36 cellular contexts compared by ENCODE assay signal in the genomic region with DNA sequence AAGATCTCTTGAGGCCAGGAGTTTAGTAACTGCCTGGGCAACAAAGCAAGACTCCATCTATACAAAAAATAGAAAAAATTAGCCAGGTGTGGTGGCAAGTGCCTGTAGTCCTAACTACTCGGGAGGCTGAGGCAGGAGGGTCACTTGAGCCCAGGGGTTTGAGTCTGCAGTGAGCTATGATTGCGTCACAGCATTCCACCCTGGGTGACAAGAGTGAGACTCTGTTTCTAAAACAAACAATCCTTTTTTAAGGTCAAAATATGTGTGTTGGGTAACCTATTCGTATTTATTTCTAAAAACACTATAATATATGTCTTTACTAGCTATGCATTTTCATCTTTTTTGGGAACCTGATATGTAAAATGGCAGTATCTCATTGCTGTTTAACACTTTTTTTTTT.
"Had no signal": no experiment of that assay in that cellular context is flagged by ENCODE, and none has a peak within 500 bp of the region (broad histone marks: within the 10 kb centered on the region; RNA-seq: fewer than 3 reads in every experiment).

No MANE protein-coding gene starts in this region.

- H3K27me3 ChIP-seq: adrenal gland, body of pancreas, brain microvascular endothelial cell, breast epithelium had no signal

- FAIRE-seq: astrocyte had no signal

- DNase-seq: activated CD4-positive, alpha-beta memory T cell treated with anti-CD3 and anti-CD28 coated beads, Interleukin-2, amount 10 ng/mL, durations not matched to agents 7 days and 5 days; activated CD4-positive, alpha-beta T cell treated with anti-CD3 and anti-CD28 coated beads for 1 hour; activated CD4-positive, alpha-beta T cell treated with anti-CD3 and anti-CD28 coated beads for 36 hours; activated CD4-positive, alpha-beta T cell treated with anti-CD3 and anti-CD28 coated beads for 48 hours; activated CD4-positive, alpha-beta T cell treated with anti-CD3 and anti-CD28 coated beads, Interleukin-2, amount 10 ng/mL, durations not matched to agents 7 days and 5 days; activated CD4-positive, alpha-beta T cell treated with anti-CD3 and anti-CD28 coated beads, Interleukin-2, amount 50 U/mL, for 48 hours; activated CD4-positive, CD25-positive, alpha-beta regulatory T cell; activated CD8-positive, alpha-beta memory T cell treated with anti-CD3 and anti-CD28 coated beads for 24 hours; activated CD8-positive, alpha-beta memory T cell treated with anti-CD3 and anti-CD28 coated beads, Interleukin-2, amount 10 ng/mL, durations not matched to agents 7 days and 5 days; activated CD8-positive, alpha-beta T cell treated with anti-CD3 and anti-CD28 coated beads, Interleukin-2, amount 10 ng/mL, durations not matched to agents 7 days and 5 days; activated effector memory CD4-positive, alpha-beta T cell treated with anti-CD3 and anti-CD28 coated beads, Interleukin-2, amount 50 U/mL, for 16 hours; activated gamma-delta T cell treated with Interleukin-2 at 50 U/mL for 16 hours; activated naive CD4-positive, alpha-beta T cell; activated naive CD4-positive, alpha-beta T cell treated with anti-CD3 and anti-CD28 coated beads for 36 hours; activated naive CD4-positive, alpha-beta T cell treated with anti-CD3 and anti-CD28 coated beads, Interleukin-2, amount 50 U/mL, for 16 hours; activated naive CD8-positive, alpha-beta T cell treated with anti-CD3 and anti-CD28 coated beads for 36 hours; activated T-cell treated with anti-CD3 and anti-CD28 coated beads for 4 hours; activated T-cell treated with anti-CD3 and anti-CD28 coated beads, Interleukin-2, amount 50 U/mL, for 1 hour; activated T-cell treated with anti-CD3 and anti-CD28 coated beads, Interleukin-2, amount 50 U/mL, for 4 hours; activated T-cell treated with anti-CD3 and anti-CD28 coated beads, Interleukin-2, amount 50 U/mL, for 72 hours; amniotic stem cell; aorta; body of pancreas; brain microvascular endothelial cell; central memory CD4-positive, alpha-beta T cell; T-helper 1 cell; T-helper 2 cell; T-helper 9 cell; WERI-Rb-1 had no signal

- ATAC-seq: activated CD4-positive, alpha-beta T cell treated with anti-CD3 and anti-CD28 coated beads for 36 hours; activated CD4-positive, CD25-positive, alpha-beta regulatory T cell treated with anti-CD3 and anti-CD28 coated beads, Interleukin-2, amount 50 U/mL, for 24 hours; activated CD8-positive, alpha-beta memory T cell treated with anti-CD3 and anti-CD28 coated beads, Interleukin-2, amount 10 ng/mL, durations not matched to agents 7 days and 5 days; activated CD8-positive, alpha-beta T cell treated with anti-CD3 and anti-CD28 coated beads, Interleukin-2, amount 10 ng/mL, durations not matched to agents 7 days and 5 days; activated naive CD4-positive, alpha-beta T cell treated with anti-CD3 and anti-CD28 coated beads, Interleukin-2, amount 50 U/mL, for 72 hours; activated T-cell treated with anti-CD3 and anti-CD28 coated beads, Interleukin-2, amount 50 U/mL, for 4 hours; activated T-cell treated with anti-CD3 and anti-CD28 coated beads, Interleukin-2, amount 50 U/mL, for 72 hours; activated T-helper 17 cell treated with anti-CD3 and anti-CD28 coated beads, Interleukin-2, amount 50 U/mL, for 72 hours; body of pancreas; WTC11 had no signal

- H3K27ac ChIP-seq: adrenal gland, body of pancreas, brain microvascular endothelial cell, breast epithelium, WERI-Rb-1 had no signal

- H3K9me3 ChIP-seq: adrenal gland, body of pancreas had no signal

- H3K4me1 ChIP-seq: body of pancreas, breast epithelium had no signal

- H3K36me3 ChIP-seq: breast epithelium had no signal

- H3K4me3 ChIP-seq: adrenal gland, body of pancreas, breast epithelium had no signal
